In genomic region chr11:19187880-19188279, GRCh38 we compare ENCODE assay signal across 1 cellular context.
TF ChIP-seq lines count a peak whose summit lies in the region.

No MANE protein-coding gene starts in this region.

TF ChIP-seq in HepG2, 621 proteins besides CTCF, POLR2A, EP300 and RAD21:
- TF ChIP-seq RFX3 (CRISPR knock-in tag; IDR thresholded peaks at IDR 0.05) (0 out of 2 replicates have a peak, but pooled peaks have one; percentile 37), JDP2 (CRISPR knock-in tag; IDR thresholded peaks at IDR 0.05; ENCODE audit: borderline replicate concordance) (no peak), ZNF275 (CRISPR knock-in tag; IDR thresholded peaks at IDR 0.05; ENCODE audit: borderline replicate concordance) (no peak), HES4 (CRISPR knock-in tag; IDR thresholded peaks at IDR 0.05; ENCODE audit: borderline replicate concordance) (no peak), SOX13 (IDR thresholded peaks at IDR 0.05) (no peak), SOX13 (CRISPR knock-in tag; conservative IDR thresholded peaks at IDR 0.05 in 1 of 2, IDR thresholded peaks at IDR 0.05 in 1 of 2) (peak in 1 of 2 experiments; percentile 69; a peak in 2 of 4 replicates), RFX1 (IDR thresholded peaks at IDR 0.05) (peak; percentile 21; the same call in 1 of the 2 replicates), E2F1 (CRISPR knock-in tag; IDR thresholded peaks at IDR 0.05) (no peak), HMG20B (CRISPR knock-in tag; conservative IDR thresholded peaks at IDR 0.05) (no peak), SOX5 (CRISPR knock-in tag; IDR thresholded peaks at IDR 0.05; ENCODE audit: borderline replicate concordance) (peak; percentile 60; the same call in 1 of the 2 replicates), ZMYM2 (CRISPR knock-in tag; IDR thresholded peaks at IDR 0.05) (no peak)
